Comparison of ENCODE assay signal across 12 cellular contexts in genomic region chr10:6399241-6399701, GRCh38.
A peak's percentile ranks its signal among the peaks of the same experiment; 100 is the strongest.
DNase-seq lines count a peak whose midpoint lies in the region; ATAC-seq and TF ChIP-seq lines count a peak whose summit lies in the region.
"Had no signal": no experiment of that assay in that cellular context is flagged by ENCODE, and none has a peak within 500 bp of the region (broad histone marks: within the 10 kb centered on the region; RNA-seq: fewer than 3 reads in every experiment).

No MANE protein-coding gene starts in this region.

- H2BK15ac ChIP-seq in neuronal stem cell (ENCODE audit: low read length) = no peak overlapping the region

- no peak overlapping the region for H2BK12ac ChIP-seq in neuronal stem cell (ENCODE audit: low read length)

- no peak overlapping the region for H4K8ac ChIP-seq in neuronal stem cell (ENCODE audit: low read depth, low read length)

- no peak overlapping the region for H3K4ac ChIP-seq in neuronal stem cell (ENCODE audit: low read length)

- H3K27ac ChIP-seq in AG04450 (ENCODE audit: low read depth, low read length) = peak overlapping the region; percentile 74
- peak overlapping the region; percentile 39 to 71 for H3K27ac ChIP-seq in ascending aorta
- peak overlapping the region in 1 of 2 donors; percentile 46 for H3K27ac ChIP-seq in lung (ENCODE audit: low read depth in 1 of 2, low read length in 1 of 2)
- H3K27ac ChIP-seq in neuronal stem cell (replicated peaks; ENCODE audit: low read length) = no peak overlapping the region

- no peak overlapping the region for H3K9ac ChIP-seq in neuronal stem cell (ENCODE audit: low read depth, low read length, poor library complexity)

- POLR2A ChIA-PET in AG04450 (lab: Yijun Ruan, JAX) = interaction anchor here (0.8 to 1.7 kb wide), 5 partner anchors 13 to 206 kb away, joined by 3 to 25 read pairs (median 5); partner anchors contain the start of gene PFKFB3

- no peaks in the 10 kb centered on the region for H3K36me3 ChIP-seq in ascending aorta
- no peaks in the 10 kb centered on the region for H3K36me3 ChIP-seq in lung (ENCODE audit: control insufficient read depth in 2 of 2, insufficient read depth in 2 of 2, low read length in 2 of 2)
- no peaks in the 10 kb centered on the region for H3K36me3 ChIP-seq in neuronal stem cell (replicated peaks in 1 of 2; ENCODE audit: control insufficient read depth in 2 of 2, insufficient read depth in 2 of 2, low read length in 2 of 2)

- no peak overlapping the region for H3K4me2 ChIP-seq in neuronal stem cell (ENCODE audit: insufficient read depth, low read length, poor library complexity, severe bottlenecking)

- no peak overlapping the region for H4K91ac ChIP-seq in neuronal stem cell (ENCODE audit: low read depth, low read length, poor library complexity)

- CTCF ChIA-PET in AG04450 (lab: Charles Lee) = interaction anchor here (0.6 to 6.0 kb wide), 3 partner anchors 55 to 310 kb away, joined by 3 to 221 read pairs (median 3); partner anchors contain the start of genes PFKFB3 and RBM17

- DNase-seq in AG04450 (ENCODE audit: low read depth, low spot score) (peak; percentile 56), LoVo (ENCODE audit: low spot score) (peak; percentile 5), ascending aorta (ENCODE audit: low spot score in 2 of 2) (no peak), lung (ENCODE audit: low spot score) (peak; percentile 73), ureter (ENCODE audit: low spot score) (no peak), neuronal stem cell (ENCODE audit: low spot score) (no peak)
- no peak for DNase-seq in activated T-cell treated with anti-CD3 and anti-CD28 coated beads, Interleukin-2, amount 50 U/mL, for 1 hour
- DNase-seq: activated T-cell treated with anti-CD3 and anti-CD28 coated beads, Interleukin-2, amount 50 U/mL, for 48 hours; CD4-positive, alpha-beta T cell; NCI-H1417 had no signal

- H3K4me3 ChIP-seq in AG04450 (ENCODE audit: low read depth, low read length) = no peak overlapping the region
- no peak overlapping the region for H3K4me3 ChIP-seq in ascending aorta
- no peak overlapping the region for H3K4me3 ChIP-seq in lung
- no peak overlapping the region for H3K4me3 ChIP-seq in neuronal stem cell (ENCODE audit: low read length in 2 of 2)

- TF ChIP-seq CTCF in AG04450 (IDR thresholded peaks at IDR 0.05; ENCODE audit: low read depth, low read length) (no peak), ascending aorta (IDR thresholded peaks at IDR 0.05) (no peak), lung (IDR thresholded peaks at IDR 0.05; ENCODE audit: control extremely low read depth, extremely low read depth) (no peak)

- H2AK5ac ChIP-seq in neuronal stem cell (ENCODE audit: low read depth, low read length) = no peak overlapping the region

- H3K14ac ChIP-seq in neuronal stem cell (ENCODE audit: low read length) = no peak overlapping the region

- no peak overlapping the region for H3K23ac ChIP-seq in neuronal stem cell (ENCODE audit: low read depth, low read length, poor library complexity)

- intact Hi-C loops in ascending aorta (cut with DNase I) = no loop called here

- WGBS in lung, 2 donors = 41 to 55% methylated on average over 4 of the region's 4 CpGs
- no CpG with 5 or more reads among the region's 4 CpGs for WGBS in neuronal stem cell (ENCODE audit: extremely low coverage in 2 of 2, insufficient read length in 2 of 2, insufficient replicate concordance in 1 of 2), 2 donors

- H2BK120ac ChIP-seq in neuronal stem cell (ENCODE audit: low read depth, low read length) = no peak overlapping the region

- H3K79me1 ChIP-seq in neuronal stem cell (ENCODE audit: low read depth, low read length) = no peaks in the 10 kb centered on the region

- no peak overlapping the region for H3K18ac ChIP-seq in neuronal stem cell (ENCODE audit: low read length)

- H3K27me3 ChIP-seq in AG04450 (ENCODE audit: control insufficient read depth, insufficient read depth, low read length) (no peaks in the 10 kb centered on the region), ascending aorta (no peaks in the 10 kb centered on the region), lung (ENCODE audit: control insufficient read depth, insufficient read depth) (no peaks in the 10 kb centered on the region), neuronal stem cell (ENCODE audit: control insufficient read depth in 3 of 3, insufficient read depth in 3 of 3, low read depth in 1 of 3, low read length in 3 of 3) (peaks cover 0 to 8% (median 3%) of the 10 kb centered on the region in 3 experiments)

- ATAC-seq in lung (ENCODE audit: insufficient read depth, low FRiP score) (no peak), GM19452 (IDR thresholded peaks at IDR 0.05; ENCODE audit: unreplicated experiment) (no peak)
- ATAC-seq: esophagus mucosa had no signal

- no peak overlapping the region for H2BK5ac ChIP-seq in neuronal stem cell (ENCODE audit: low read length)

- no peaks in the 10 kb centered on the region for H3K9me3 ChIP-seq in AG04450 (ENCODE audit: control insufficient read depth, insufficient read depth, low read length)
- H3K9me3 ChIP-seq in ascending aorta = no peaks in the 10 kb centered on the region
- H3K9me3 ChIP-seq in lung (ENCODE audit: control insufficient read depth in 2 of 2, insufficient read depth in 1 of 2, low read length in 1 of 2) = no peaks in the 10 kb centered on the region
- no peaks in the 10 kb centered on the region for H3K9me3 ChIP-seq in neuronal stem cell (replicated peaks in 1 of 2; ENCODE audit: control insufficient read depth in 2 of 2, insufficient read depth in 1 of 2, low read depth in 1 of 2, low read length in 2 of 2)

- no peak overlapping the region for H2AFZ ChIP-seq in neuronal stem cell (ENCODE audit: low read length)

- H3K4me1 ChIP-seq in ascending aorta (peaks cover 0 to 13% of the 10 kb centered on the region in 2 donors), lung (ENCODE audit: control insufficient read depth in 2 of 2, insufficient read depth in 2 of 2, low read length in 2 of 2) (peaks cover 0 to 5% of the 10 kb centered on the region in 2 donors), neuronal stem cell (ENCODE audit: control insufficient read depth in 2 of 2, insufficient read depth in 1 of 2, low read depth in 1 of 2, low read length in 2 of 2) (no peaks in the 10 kb centered on the region)

Comparison
In these comparisons a context has a peak if more than half of its experiments do, and no peak if none do; other contexts are left out.
1. DNase-seq: peak in AG04450 (single experiment), LoVo (single experiment) and lung (single experiment); none in ascending aorta (0 of 2), ureter (single experiment), activated T-cell treated with anti-CD3 and anti-CD28 coated beads, Interleukin-2, amount 50 U/mL, for 1 hour (single experiment) and neuronal stem cell (single experiment).